ENCODE assay signal across 15 cellular contexts in the genomic region with DNA sequence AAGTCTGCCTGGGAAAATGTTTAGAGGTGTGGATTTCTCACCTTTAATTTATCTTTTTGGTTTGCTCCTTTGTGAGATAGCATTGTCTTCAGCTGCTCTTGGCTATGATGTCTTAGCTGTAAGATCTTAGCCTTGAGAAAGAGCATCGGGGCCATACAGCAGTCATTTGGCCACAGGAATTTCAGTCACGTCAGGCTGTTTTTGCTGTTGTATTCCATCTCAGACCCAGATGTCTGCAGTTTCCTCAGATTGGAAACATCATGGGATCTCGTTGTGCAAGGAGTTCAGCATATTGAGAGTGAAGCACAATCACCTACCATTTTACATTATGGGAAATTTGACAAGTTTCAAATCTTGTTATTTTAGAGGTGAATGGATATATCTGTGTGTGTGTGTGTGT.
A peak's percentile ranks its signal among the peaks of the same experiment; 100 is the strongest.
DNase-seq lines count a peak whose midpoint lies in the region; ATAC-seq lines count a peak whose summit lies in the region.
"Had no signal": no experiment of that assay in that cellular context is flagged by ENCODE, and none has a peak within 500 bp of the region (broad histone marks: within the 10 kb centered on the region; RNA-seq: fewer than 3 reads in every experiment).

No MANE protein-coding gene starts in this region.

- H2BK12ac ChIP-seq in mesenchymal stem cell (ENCODE audit: low read length in 2 of 2), result no peak overlapping the region

- H3K4me2 ChIP-seq in mesenchymal stem cell (ENCODE audit: low read length, poor library complexity, severe bottlenecking), result no peak overlapping the region
- H3K4me2 ChIP-seq: A549 had no signal

- no peak overlapping the region for H3K18ac ChIP-seq in mesenchymal stem cell (ENCODE audit: low read depth in 1 of 2, low read length in 2 of 2)

- H2AFZ ChIP-seq in mesenchymal stem cell (ENCODE audit: low read depth, low read length), result no peak overlapping the region

- no peak for ATAC-seq in stimulated activated naive CD8-positive, alpha-beta T cell treated with anti-CD3 and anti-CD28 coated beads, Interleukin-15, Interleukin-2, amounts not matched to agents 100 U/mL and 50 U/mL, for 24 hours
- ATAC-seq: A549, HepG2 had no signal

- H3K23ac ChIP-seq in mesenchymal stem cell (ENCODE audit: low read length in 2 of 2), result no peak overlapping the region

- H2BK120ac ChIP-seq in mesenchymal stem cell (ENCODE audit: low read depth, low read length), result no peak overlapping the region

- DNase-seq in AG08395 (ENCODE audit: low spot score) (peak; percentile 93), HS-5 (ENCODE audit: low read depth) (peak; percentile 16), dedifferentiated amniotic fluid mesenchymal stem cell (ENCODE audit: extremely low spot score) (peak; percentile 79), mesenchymal stem cell (peak; percentile 83), RPMI8226 (no peak), NCI-H2227 treated with DMSO at 0.1 percent for 48 hours (lab: John Stamatoyannopoulos, UW) (no peak)
- no peak for DNase-seq in stimulated activated naive CD8-positive, alpha-beta T cell treated with anti-CD3 and anti-CD28 coated beads, Interleukin-15, Interleukin-2, amounts not matched to agents 100 U/mL and 50 U/mL, for 24 hours
- DNase-seq in stimulated activated CD4-positive, alpha-beta T cell treated with anti-CD3 and anti-CD28 coated beads, Interleukin-15, amount 100 ng/mL, for 24 hours, result no peak
- DNase-seq: activated CD4-positive, CD25-positive, alpha-beta regulatory T cell treated with anti-CD3 and anti-CD28 coated beads, Interleukin-2, amount 50 U/mL, for 72 hours; heart right ventricle; MM.1S had no signal

- H3K4ac ChIP-seq in mesenchymal stem cell (ENCODE audit: low read depth in 1 of 2, low read length in 2 of 2), result no peak overlapping the region

- no peaks in the 10 kb centered on the region for H3K79me1 ChIP-seq in mesenchymal stem cell (replicated peaks; ENCODE audit: low read length, poor library complexity, severe bottlenecking)

- H4K8ac ChIP-seq in mesenchymal stem cell (ENCODE audit: low read length), result no peak overlapping the region

- H2BK5ac ChIP-seq in mesenchymal stem cell (ENCODE audit: low read depth, low read length, poor library complexity, severe bottlenecking), result no peak overlapping the region

- no peaks in the 10 kb centered on the region for H3K9me3 ChIP-seq in mesenchymal stem cell (ENCODE audit: control insufficient read depth, low read length)
- H3K9me3 ChIP-seq: A549, heart right ventricle, SJSA1 had no signal

- no peak overlapping the region for H3K27ac ChIP-seq in mesenchymal stem cell (ENCODE audit: low read length, poor library complexity, severe bottlenecking)
- H3K27ac ChIP-seq: A549, coronary artery, heart right ventricle, SJSA1 had no signal

- no peak overlapping the region for H3K9ac ChIP-seq in mesenchymal stem cell (ENCODE audit: low read length)

- H3K4me1 ChIP-seq in mesenchymal stem cell (ENCODE audit: control insufficient read depth, insufficient read depth, low read depth, low read length), result peaks cover 3% of the 10 kb centered on the region
- H3K4me1 ChIP-seq: A549 had no signal

- 86% methylated on average over 3 of the region's 3 CpGs for WGBS in mesenchymal stem cell

- peaks cover 4 to 10% of the 10 kb centered on the region in 2 experiments for H3K27me3 ChIP-seq in mesenchymal stem cell (ENCODE audit: control insufficient read depth in 1 of 2, insufficient read depth in 1 of 2, low read length in 2 of 2)
- H3K27me3 ChIP-seq: heart right ventricle, SJSA1 had no signal

- no peak overlapping the region for H4K91ac ChIP-seq in mesenchymal stem cell (ENCODE audit: low read length)

- H3K36me3 ChIP-seq in mesenchymal stem cell (ENCODE audit: control insufficient read depth in 1 of 2, insufficient read depth in 2 of 2, low read depth in 1 of 2, low read length in 2 of 2), result peaks cover 0 to 9% of the 10 kb centered on the region in 2 experiments
- H3K36me3 ChIP-seq: heart right ventricle, SJSA1 had no signal

- no peak overlapping the region for H3K14ac ChIP-seq in mesenchymal stem cell (ENCODE audit: low read length in 2 of 2)

- no peak overlapping the region for H2BK15ac ChIP-seq in mesenchymal stem cell (ENCODE audit: low read depth, poor library complexity, severe bottlenecking)

- H2AK5ac ChIP-seq in mesenchymal stem cell (ENCODE audit: low read length, severe bottlenecking), result no peak overlapping the region

- no peak overlapping the region for H3K4me3 ChIP-seq in mesenchymal stem cell (ENCODE audit: insufficient read depth in 1 of 2, low read depth in 1 of 2, low read length in 2 of 2)
- H3K4me3 ChIP-seq: A549, coronary artery, heart right ventricle, SJSA1 had no signal

Comparison
In these comparisons a context has a peak if more than half of its experiments do, and no peak if none do; other contexts are left out.
1. DNase-seq: peak in AG08395 (single experiment), HS-5 (single experiment), dedifferentiated amniotic fluid mesenchymal stem cell (single experiment) and mesenchymal stem cell (single experiment); none in RPMI8226 (single experiment), stimulated activated naive CD8-positive, alpha-beta T cell treated with anti-CD3 and anti-CD28 coated beads, Interleukin-15, Interleukin-2, amounts not matched to agents 100 U/mL and 50 U/mL, for 24 hours (single experiment), stimulated activated CD4-positive, alpha-beta T cell treated with anti-CD3 and anti-CD28 coated beads, Interleukin-15, amount 100 ng/mL, for 24 hours (single experiment) and NCI-H2227 treated with DMSO at 0.1 percent for 48 hours (single experiment).